Comparison of ENCODE assay signal across 35 cellular contexts in the genomic region with DNA sequence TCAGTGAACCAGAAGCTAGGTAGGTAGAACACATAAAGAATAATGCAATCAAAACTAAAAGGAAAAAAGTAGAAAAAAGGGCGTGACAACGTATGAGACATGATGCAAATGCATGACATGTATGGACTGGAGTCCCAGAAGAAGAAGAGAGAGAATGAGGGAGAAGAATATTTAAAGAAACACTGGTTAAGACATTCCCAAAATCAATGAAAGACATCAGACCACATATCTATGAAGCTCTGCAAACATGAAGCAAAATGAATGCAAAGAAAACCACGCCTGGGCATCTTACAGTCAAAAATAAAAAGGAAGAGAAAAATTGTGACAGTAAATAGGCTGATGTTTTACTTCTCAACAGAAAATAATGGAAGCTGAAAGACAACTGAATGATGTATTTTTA. TPM values are rescaled to one million over a fixed set of nuclear protein-coding genes. Genes with fewer than 3 reads are reported as not detected.
DNase-seq lines count a peak whose midpoint lies in the region; ATAC-seq and TF ChIP-seq lines count a peak whose summit lies in the region.
"Had no signal": no experiment of that assay in that cellular context is flagged by ENCODE, and none has a peak within 500 bp of the region (broad histone marks: within the 10 kb centered on the region; RNA-seq: fewer than 3 reads in every experiment).

No MANE protein-coding gene starts in this region.

- no peak overlapping the region for H3K9ac ChIP-seq in KMS-11
- H3K9ac ChIP-seq: BLaER1; BLaER1 treated with 17β-estradiol and CSF1 and Interleukin-3, amounts not matched to agents 10 nM and 100 nM had no signal

- H3K4me3 ChIP-seq in HEK293 (ENCODE audit: low read depth, low read length) (no peak overlapping the region), KMS-11 (IDR thresholded peaks at IDR 0.05; ENCODE audit: insufficient read depth, low read depth, low read length) (no peak overlapping the region)
- H3K4me3 ChIP-seq: A549; BLaER1; BLaER1 treated with 17β-estradiol and CSF1 and Interleukin-3, amounts not matched to agents 10 nM and 100 nM had no signal

- H3K27ac ChIP-seq in HEK293 (ENCODE audit: extremely low read depth, low read depth, low read length) (no peak overlapping the region), KMS-11 (0 out of 2 replicates have a peak overlapping the region, but pooled peaks have one; percentile 3)
- H3K27ac ChIP-seq: 22Rv1; A549; BLaER1; BLaER1 treated with 17β-estradiol and CSF1 and Interleukin-3, amounts not matched to agents 10 nM and 100 nM; C4-2B had no signal

- no peaks in the 10 kb centered on the region for H3K79me2 ChIP-seq in KMS-11 (ENCODE audit: insufficient read depth, low read depth)

- H3K4me3 Mint-ChIP-seq in T-helper 2 cell treated with Interferon-gamma antibody and Interleukin-4, amounts not matched to agents 5 μg/mL and 100 μg/mL, for 36 hours: no peak overlapping the region
- H3K4me3 Mint-ChIP-seq in activated T-cell treated with anti-CD3 and anti-CD28 coated beads, Interleukin-2, amount 50 U/mL, for 72 hours: no peak overlapping the region
- H3K4me3 Mint-ChIP-seq: B cell; CD14-positive monocyte; CD4-positive, alpha-beta memory T cell; CD4-positive, alpha-beta T cell; CD4-positive, CD25-positive, alpha-beta regulatory T cell; CD8-positive, alpha-beta memory T cell; CD8-positive, alpha-beta T cell had no signal

- POLR2A ChIA-PET in HEK293 (lab: Yijun Ruan, JAX): no interaction called here

- no peak overlapping the region for H3K4me2 ChIP-seq in KMS-11
- H3K4me2 ChIP-seq: A549 had no signal

- no peak for ATAC-seq in activated T-cell treated with anti-CD3 and anti-CD28 coated beads, Interleukin-2, amount 50 U/mL, for 72 hours (replicated peaks in 1 of 2)
- ATAC-seq in HG03432 (IDR thresholded peaks at IDR 0.05; ENCODE audit: unreplicated experiment): no peak
- ATAC-seq in GM18907 (IDR thresholded peaks at IDR 0.05; ENCODE audit: unreplicated experiment): no peak
- ATAC-seq: A549; CD8-positive, alpha-beta T cell had no signal

- no peaks in the 10 kb centered on the region; the same call in 1 of the 2 replicates for H3K9me3 ChIP-seq in HEK293 (ENCODE audit: control insufficient read depth, insufficient read depth, low read depth, low read length)
- H3K9me3 ChIP-seq: BE2C had no signal

- no peaks in the 10 kb centered on the region for H4K20me1 ChIP-seq in KMS-11 (ENCODE audit: insufficient read depth)
- H4K20me1 ChIP-seq: BLaER1; BLaER1 treated with 17β-estradiol and CSF1 and Interleukin-3, amounts not matched to agents 10 nM and 100 nM had no signal

- peaks cover 29% of the 10 kb centered on the region for H3K4me1 Mint-ChIP-seq in T-helper 2 cell treated with Interferon-gamma antibody and Interleukin-4, amounts not matched to agents 5 μg/mL and 100 μg/mL, for 36 hours (ENCODE audit: low read depth)
- H3K4me1 Mint-ChIP-seq in activated T-cell treated with anti-CD3 and anti-CD28 coated beads, Interleukin-2, amount 50 U/mL, for 72 hours (ENCODE audit: low read depth): peaks cover 16% of the 10 kb centered on the region
- H3K4me1 Mint-ChIP-seq: CD8-positive, alpha-beta memory T cell had no signal

- H2AFZ ChIP-seq in KMS-11 (ENCODE audit: low read depth): no peak overlapping the region

- peak overlapping the region; percentile 0 for H3K27ac Mint-ChIP-seq in T-helper 2 cell treated with Interferon-gamma antibody and Interleukin-4, amounts not matched to agents 5 μg/mL and 100 μg/mL, for 36 hours
- H3K27ac Mint-ChIP-seq in activated T-cell treated with anti-CD3 and anti-CD28 coated beads, Interleukin-2, amount 50 U/mL, for 72 hours: peak overlapping the region; percentile 86
- H3K27ac Mint-ChIP-seq: B cell; CD14-positive monocyte; CD4-positive, alpha-beta memory T cell; CD4-positive, alpha-beta T cell; CD4-positive, CD25-positive, alpha-beta regulatory T cell; CD8-positive, alpha-beta memory T cell; CD8-positive, alpha-beta T cell had no signal

- no peak for TF ChIP-seq CTCF in HEK293 (tag by site-specific recombination; IDR thresholded peaks at IDR 0.05)
- TF ChIP-seq CTCF in KMS-11 (conservative IDR thresholded peaks at IDR 0.05; ENCODE audit: low read depth, low read length): no peak

- H3K36me3 Mint-ChIP-seq in T-helper 2 cell treated with Interferon-gamma antibody and Interleukin-4, amounts not matched to agents 5 μg/mL and 100 μg/mL, for 36 hours (ENCODE audit: low read depth): peaks cover 52% of the 10 kb centered on the region
- H3K36me3 Mint-ChIP-seq in activated T-cell treated with anti-CD3 and anti-CD28 coated beads, Interleukin-2, amount 50 U/mL, for 72 hours (ENCODE audit: insufficient read depth in 2 of 2): peaks cover 12 to 20% of the 10 kb centered on the region in 2 donors
- H3K36me3 Mint-ChIP-seq: CD14-positive monocyte; CD4-positive, alpha-beta memory T cell; CD4-positive, CD25-positive, alpha-beta regulatory T cell; CD8-positive, alpha-beta T cell had no signal

- H3K36me3 ChIP-seq in HEK293 (ENCODE audit: control insufficient read depth in 2 of 2, insufficient read depth in 1 of 2, low read length in 2 of 2): no peaks in the 10 kb centered on the region; a peak in 1 of 3 replicates
- no peaks in the 10 kb centered on the region for H3K36me3 ChIP-seq in KMS-11 (ENCODE audit: insufficient read depth)
- H3K36me3 ChIP-seq: BE2C had no signal

- peaks cover 22% of the 10 kb centered on the region for H3K9me3 Mint-ChIP-seq in T-helper 2 cell treated with Interferon-gamma antibody and Interleukin-4, amounts not matched to agents 5 μg/mL and 100 μg/mL, for 36 hours
- peaks cover 13 to 15% of the 10 kb centered on the region in 2 donors for H3K9me3 Mint-ChIP-seq in activated T-cell treated with anti-CD3 and anti-CD28 coated beads, Interleukin-2, amount 50 U/mL, for 72 hours

- CTCF ChIA-PET in HEK293 (lab: Yijun Ruan, JAX): interaction anchor here (0.6 to 1.4 kb wide), 7 partner anchors 23 to 183 kb away, joined by 3 to 6 read pairs (median 3); a partner anchor contains a TSS

- no peaks in the 10 kb centered on the region for H3K4me1 ChIP-seq in HEK293 (ENCODE audit: control insufficient read depth, insufficient read depth, low read length)
- peaks cover 6% of the 10 kb centered on the region for H3K4me1 ChIP-seq in KMS-11 (ENCODE audit: low read depth, poor library complexity, severe bottlenecking)
- H3K4me1 ChIP-seq: A549, BE2C had no signal

- no peak for DNase-seq in T-helper 2 cell treated with Interferon-gamma antibody and Interleukin-4, amounts not matched to agents 5 μg/mL and 100 μg/mL, for 36 hours (ENCODE audit: low spot score)
- DNase-seq in T-helper 2 cell: no peak
- no peak for DNase-seq in activated T-cell treated with anti-CD3 and anti-CD28 coated beads, Interleukin-2, amount 50 U/mL, for 72 hours
- DNase-seq in activated T-cell treated with anti-CD3 and anti-CD28 coated beads, Interleukin-2, amount 50 U/mL, for 1 hour: no peak
- DNase-seq: 8988T; ACHN; AML-193; BE2C; C1 segment of cervical spinal cord; Caco-2; Calu3; CD4-positive, alpha-beta memory T cell; CD4-positive, alpha-beta T cell; CD4-positive, CD25-positive, alpha-beta regulatory T cell; CD8-positive, alpha-beta memory T cell; CD8-positive, alpha-beta T cell; COR-L47; DMS 273 treated with DMSO at 0.1 percent for 48 hours; DMS153; DMS53; DMS79; DMS79 treated with DMSO at 0.1 percent for 48 hours; DND-41; EL had no signal

- H3K27me3 ChIP-seq in KMS-11 (ENCODE audit: insufficient read depth, low read depth): no peaks in the 10 kb centered on the region
- H3K27me3 ChIP-seq: BLaER1; BLaER1 treated with 17β-estradiol and CSF1 and Interleukin-3, amounts not matched to agents 10 nM and 100 nM had no signal

- peaks cover 21% of the 10 kb centered on the region for H3K27me3 Mint-ChIP-seq in T-helper 2 cell treated with Interferon-gamma antibody and Interleukin-4, amounts not matched to agents 5 μg/mL and 100 μg/mL, for 36 hours (ENCODE audit: low read depth)
- H3K27me3 Mint-ChIP-seq in activated T-cell treated with anti-CD3 and anti-CD28 coated beads, Interleukin-2, amount 50 U/mL, for 72 hours (ENCODE audit: low read depth): peaks cover 52% of the 10 kb centered on the region

TF ChIP-seq in HEK293, 187 proteins besides CTCF, POLR2A, EP300 and RAD21:
- TF ChIP-seq ZEB2 (tag by site-specific recombination; IDR thresholded peaks at IDR 0.05) (no peak), ZNF155 (tag by site-specific recombination; IDR thresholded peaks at IDR 0.05) (no peak), ZNF664 (tag by site-specific recombination; IDR thresholded peaks at IDR 0.05) (no peak), ZNF114 (tag by site-specific recombination; IDR thresholded peaks at IDR 0.05) (no peak), ZNF558 (tag by site-specific recombination; IDR thresholded peaks at IDR 0.05) (peak; percentile 96), SETDB1 (IDR thresholded peaks at IDR 0.05; ENCODE audit: insufficient read length, low read length) (peak; percentile 55), ZNF629 (tag by site-specific recombination; IDR thresholded peaks at IDR 0.05) (no peak), ZNF121 (tag by site-specific recombination; IDR thresholded peaks at IDR 0.05) (no peak), ZNF146 (tag by site-specific recombination; IDR thresholded peaks at IDR 0.05) (no peak), ZNF350 (tag by site-specific recombination; IDR thresholded peaks at IDR 0.05) (no peak), ZSCAN16 (tag by site-specific recombination; IDR thresholded peaks at IDR 0.05) (no peak), SCRT2 (tag by site-specific recombination; IDR thresholded peaks at IDR 0.05) (no peak)

RNA-seq across cellular contexts. Expression of a gene that starts 23.8 kb away (rescaled TPM):
- 10 to 100 TPM; 18.7 to 25.0 TPM for total RNA-seq in activated T-cell treated with anti-CD3 and anti-CD28 coated beads, Interleukin-2, amount 50 U/mL, for 72 hours
- total RNA-seq: CD4-positive, alpha-beta memory T cell; CD4-positive, CD25-positive, alpha-beta regulatory T cell had no signal
